In genomic region chr6:106746660-106747059, GRCh38 we compare ENCODE assay signal across 11 cellular contexts.
DNase-seq lines count a peak whose midpoint lies in the region; ATAC-seq and TF ChIP-seq lines count a peak whose summit lies in the region.
"Had no signal": no experiment of that assay in that cellular context is flagged by ENCODE, and none has a peak within 500 bp of the region (broad histone marks: within the 10 kb centered on the region; RNA-seq: fewer than 3 reads in every experiment).

No MANE protein-coding gene starts in this region.

- ATAC-seq in esophagus mucosa (peak; percentile 89), psoas muscle (peak in 3 of 4 donors; percentile 37 to 70 (median 70)), GM19324 (IDR thresholded peaks at IDR 0.05; ENCODE audit: low FRiP score, unreplicated experiment) (no peak)
- ATAC-seq: gastrocnemius medialis had no signal

- H3K27me3 ChIP-seq in psoas muscle (ENCODE audit: insufficient read depth in 3 of 3, low read length in 2 of 3) (peaks cover 0 to 3% (median 0%) of the 10 kb centered on the region in 3 donors), A673 (replicated peaks; ENCODE audit: insufficient read depth, low read depth, low read length, poor library complexity) (no peaks in the 10 kb centered on the region)
- H3K27me3 ChIP-seq: gastrocnemius medialis had no signal

- TF ChIP-seq CTCF in HEK293 (tag by site-specific recombination; IDR thresholded peaks at IDR 0.05) (no peak), psoas muscle (IDR thresholded peaks at IDR 0.05) (no peak), A673 (conservative IDR thresholded peaks at IDR 0.05; ENCODE audit: low read depth, low read length) (no peak)

- intact Hi-C loops in psoas muscle (cut with DNase I) = no loop called here
- intact Hi-C loops in A673 (cut with micrococcal nuclease; ENCODE audit: unreplicated experiment) = no loop called here

- H3K9me3 ChIP-seq in HEK293 (ENCODE audit: control insufficient read depth, insufficient read depth, low read depth, low read length) = no peaks in the 10 kb centered on the region
- no peaks in the 10 kb centered on the region for H3K9me3 ChIP-seq in psoas muscle
- peaks cover 5% of the 10 kb centered on the region for H3K9me3 ChIP-seq in A673 (ENCODE audit: low read depth, low read length, poor library complexity, severe bottlenecking)
- H3K9me3 ChIP-seq: gastrocnemius medialis had no signal

- H3K4me1 ChIP-seq in HEK293 (ENCODE audit: control insufficient read depth, insufficient read depth, low read length) = peaks cover 14% of the 10 kb centered on the region
- H3K4me1 ChIP-seq in psoas muscle = peaks cover 6% of the 10 kb centered on the region
- no peaks in the 10 kb centered on the region for H3K4me1 ChIP-seq in A673 (ENCODE audit: insufficient read depth, low read length, poor library complexity, severe bottlenecking)
- H3K4me1 ChIP-seq: gastrocnemius medialis had no signal

- no TSS peak for BruUV-seq in A673 (replicated peaks; lab: Mats Ljungman, UMichigan)

- DNase-seq in NCI-H510A (lab: John Stamatoyannopoulos, UW) (peak; percentile 68), psoas muscle (no peak), A673 (ENCODE audit: low spot score) (no peak), amygdala (lab: John Stamatoyannopoulos, UW) (no peak), mesenteric fat pad (ENCODE audit: low spot score) (no peak)
- DNase-seq: activated B cell treated with CpG ODN at 0.5 μM for 24 hours; activated naive CD4-positive, alpha-beta T cell treated with anti-CD3 and anti-CD28 coated beads, Interleukin-2, amount 10 ng/mL, durations not matched to agents 7 days and 5 days; gastrocnemius medialis had no signal

- 64 to 88% (median 78%) methylated on average over 3 of the region's 3 CpGs for WGBS in psoas muscle, 3 donors

- H3K36me3 ChIP-seq in HEK293 (ENCODE audit: control insufficient read depth in 2 of 2, insufficient read depth in 1 of 2, low read length in 2 of 2) = no peaks in the 10 kb centered on the region
- no peaks in the 10 kb centered on the region for H3K36me3 ChIP-seq in psoas muscle (ENCODE audit: insufficient read depth in 1 of 2, low read depth in 1 of 2)
- H3K36me3 ChIP-seq in A673 (ENCODE audit: insufficient read depth, low read length, poor library complexity, severe bottlenecking) = no peaks in the 10 kb centered on the region
- H3K36me3 ChIP-seq: gastrocnemius medialis had no signal

- CTCF ChIA-PET in HEK293 (lab: Yijun Ruan, JAX) (interaction anchor here (0.6 to 1.4 kb wide), 3 partner anchors 233 to 378 kb away, joined by 4 to 8 read pairs (median 5); no protein-coding TSS in a partner anchor), A673 (lab: Charles Lee) (no interaction called here)

- H3K4me3 ChIP-seq in HEK293 (ENCODE audit: low read depth, low read length) (no peak overlapping the region), psoas muscle (no peak overlapping the region), A673 (ENCODE audit: low read depth, low read length, poor library complexity, severe bottlenecking) (no peak overlapping the region)
- H3K4me3 ChIP-seq: gastrocnemius medialis had no signal

- 0 out of 2 replicates have a peak overlapping the region, but pooled peaks have one; percentile 13 for H3K27ac ChIP-seq in HEK293 (ENCODE audit: extremely low read depth, low read depth, low read length)
- no peak overlapping the region for H3K27ac ChIP-seq in psoas muscle
- no peak overlapping the region for H3K27ac ChIP-seq in A673 (ENCODE audit: low read depth, low read length, poor library complexity, severe bottlenecking)
- H3K27ac ChIP-seq: gastrocnemius medialis had no signal

- POLR2A ChIA-PET in HEK293 (lab: Yijun Ruan, JAX) (interaction anchor here (0.7 kb wide), 1 partner anchor 11 kb away, joined by 3 read pairs; no protein-coding TSS in a partner anchor), A673 (lab: Charles Lee; ENCODE audit: low non-redundant PET) (no interaction called here)

TF ChIP-seq in HEK293, 187 proteins besides CTCF, POLR2A, EP300 and RAD21:
- no peak for TF ChIP-seq ZSCAN23 (tag by site-specific recombination; IDR thresholded peaks at IDR 0.05)
- TF ChIP-seq ZNF629 (tag by site-specific recombination; IDR thresholded peaks at IDR 0.05) = peak; percentile 10; the same call in 1 of the 2 replicates
- TF ChIP-seq ZNF626 (tag by site-specific recombination; IDR thresholded peaks at IDR 0.05) = no peak
- 0 out of 2 replicates have a peak, but pooled peaks have one; percentile 12 for TF ChIP-seq KLF17 (tag by site-specific recombination; IDR thresholded peaks at IDR 0.05)
- peak; percentile 64 for TF ChIP-seq PRDM1 (tag by site-specific recombination; IDR thresholded peaks at IDR 0.05)
